Comparison of ENCODE assay signal across 7 cellular contexts in genomic region chr17:42666126-42666525, GRCh38. TPM values are rescaled to one million over a fixed set of nuclear protein-coding genes. Genes with fewer than 3 reads are reported as not detected.
DNase-seq lines count a peak whose midpoint lies in the region; ATAC-seq, FAIRE-seq and TF ChIP-seq lines count a peak whose summit lies in the region.
"Not testable (repeated sequence)": the region's sequence is repeated elsewhere in the genome, so short reads cannot be mapped to it uniquely, and the experiment has no call there.
"Had no signal": no experiment of that assay in that cellular context is flagged by ENCODE, and none has a peak within 500 bp of the region (broad histone marks: within the 10 kb centered on the region; RNA-seq: fewer than 3 reads in every experiment).

No MANE protein-coding gene starts in this region.

- TF ChIP-seq POLR2A in esophagus muscularis mucosa (IDR thresholded peaks at IDR 0.05; ENCODE audit: low read depth); upper lobe of left lung (IDR thresholded peaks at IDR 0.05): not testable (repeated sequence)

- not testable (repeated sequence) for DNase-seq in HTR-8/SVneo (ENCODE audit: insufficient read length, low spot score); ascending aorta (ENCODE audit: low spot score in 2 of 2); esophagus muscularis mucosa (ENCODE audit: extremely low spot score)
- DNase-seq in posterior vena cava (ENCODE audit: low spot score) = peak; percentile 32
- DNase-seq in upper lobe of left lung = peak in 1 of 2 donors; percentile 61

- H3K4me3 ChIP-seq in ascending aorta; esophagus muscularis mucosa; stomach smooth muscle (ENCODE audit: low read length in 2 of 2); upper lobe of left lung: not testable (repeated sequence)

- H3K9ac ChIP-seq in stomach smooth muscle (ENCODE audit: low read length in 2 of 2) = not testable (repeated sequence)

- H3K36me3 ChIP-seq in ascending aorta (peaks cover 57 to 66% of the 10 kb centered on the region in 2 donors), esophagus muscularis mucosa (peaks cover 32 to 92% (median 74%) of the 10 kb centered on the region in 4 donors), stomach smooth muscle (ENCODE audit: control insufficient read depth in 2 of 2, insufficient read depth in 2 of 2, low read length in 2 of 2) (peaks cover 34 to 47% of the 10 kb centered on the region in 2 donors), upper lobe of left lung (peaks cover 16 to 57% (median 33%) of the 10 kb centered on the region in 4 donors)

- not testable (repeated sequence) for H3K9me3 ChIP-seq in ascending aorta; esophagus muscularis mucosa; stomach smooth muscle (ENCODE audit: control insufficient read depth in 2 of 2, low read length in 2 of 2); upper lobe of left lung

- 97% methylated on average over 7 of the region's 16 CpGs for whole genome bisulfite sequencing in esophagus muscularis mucosa
- WGBS in upper lobe of left lung, 2 donors = 84 to 99% methylated on average over 8 to 9 of the region's 16 CpGs

- peak overlapping the region; percentile 79 for H3K27ac ChIP-seq in ascending aorta
- H3K27ac ChIP-seq in esophagus muscularis mucosa (replicated peaks in 1 of 4) = peak overlapping the region in 3 of 4 donors; percentile 74 to 81 (median 76)
- H3K27ac ChIP-seq in stomach smooth muscle (ENCODE audit: low read length) = peak overlapping the region; percentile 74
- peak overlapping the region in 3 of 4 donors; percentile 58 to 75 (median 70) for H3K27ac ChIP-seq in upper lobe of left lung

- not testable (repeated sequence) for ATAC-seq in upper lobe of left lung (ENCODE audit: low FRiP score in 2 of 2)

- H3K27me3 ChIP-seq in ascending aorta; esophagus muscularis mucosa; stomach smooth muscle (ENCODE audit: control insufficient read depth in 1 of 2, insufficient read depth in 2 of 2, low read length in 2 of 2); upper lobe of left lung: not testable (repeated sequence)

- TF ChIP-seq EP300 in esophagus muscularis mucosa (IDR thresholded peaks at IDR 0.05); upper lobe of left lung (IDR thresholded peaks at IDR 0.05): not testable (repeated sequence)

- intact Hi-C loops in ascending aorta (cut with DNase I); esophagus muscularis mucosa (cut with DNase I); posterior vena cava (cut with DNase I): not testable (repeated sequence)

- peaks cover 4 to 32% of the 10 kb centered on the region in 2 donors for H3K4me1 ChIP-seq in ascending aorta
- peaks cover 28 to 49% (median 46%) of the 10 kb centered on the region in 4 donors for H3K4me1 ChIP-seq in esophagus muscularis mucosa
- peaks cover 27% of the 10 kb centered on the region for H3K4me1 ChIP-seq in stomach smooth muscle (ENCODE audit: control insufficient read depth, insufficient read depth, low read length)
- peaks cover 28 to 41% (median 33%) of the 10 kb centered on the region in 4 donors for H3K4me1 ChIP-seq in upper lobe of left lung

- peak; percentile 94 for FAIRE-seq in HTR-8/SVneo (lab: Jason Lieb, UNC)

- TF ChIP-seq CTCF in ascending aorta (IDR thresholded peaks at IDR 0.05); esophagus muscularis mucosa (IDR thresholded peaks at IDR 0.05); upper lobe of left lung (IDR thresholded peaks at IDR 0.05): not testable (repeated sequence)

RNA-seq across cellular contexts. Expression of gene TUBG2, which starts 7.0 kb away (rescaled TPM):
- total RNA-seq in ascending aorta = 73.1 TPM
- 10 to 100 TPM; 25.3 to 40.2 (median 38.1) TPM for total RNA-seq in esophagus muscularis mucosa
- 10 to 100 TPM; 17.9 to 19.8 TPM for total RNA-seq in posterior vena cava
- 100 to 1,000 TPM in 1 of 6 donors, 10 to 100 TPM in 5; 12.4 to 104 (median 15.2) TPM for total RNA-seq in upper lobe of left lung

RNA-seq across cellular contexts. Expression of gene PLEKHH3, which starts 10.7 kb away (rescaled TPM):
- 105 TPM for total RNA-seq in ascending aorta
- 10 to 100 TPM; 20.3 to 41.2 (median 27.3) TPM for total RNA-seq in esophagus muscularis mucosa
- total RNA-seq in posterior vena cava = 10 to 100 TPM; 22.2 to 24.8 TPM
- total RNA-seq in upper lobe of left lung = 10 to 100 TPM; 18.4 to 93.2 (median 28.4) TPM

RNA-seq across cellular contexts. Expression of gene CCR10, which starts 15.5 kb away (rescaled TPM):
- total RNA-seq in ascending aorta = 91.2 TPM
- total RNA-seq in esophagus muscularis mucosa = 1 to 10 TPM; 2.9 to 8.4 (median 3.7) TPM
- 1 to 10 TPM; 1.7 to 2.5 TPM for total RNA-seq in posterior vena cava
- 1 to 10 TPM in 4 of 6 donors, under 1 TPM in 2; 0.30 to 2.2 (median 1.4) TPM for total RNA-seq in upper lobe of left lung
- total RNA-seq: HT-29 had no signal

RNA-seq across cellular contexts. Expression of gene CNTNAP1, which starts 16.2 kb away (rescaled TPM):
- total RNA-seq in ascending aorta (10.5 TPM), esophagus muscularis mucosa (10 to 100 TPM in 1 of 4 donors, 1 to 10 TPM in 3; 4.7 to 13.2 (median 6.2) TPM), posterior vena cava (10 to 100 TPM; 11.0 to 24.8 TPM), upper lobe of left lung (10 to 100 TPM in 1 of 6 donors, 1 to 10 TPM in 5; 1.7 to 37.7 (median 4.3) TPM)

RNA-seq across cellular contexts. Expression of gene TUBG1, which starts 56.6 kb away (rescaled TPM):
- total RNA-seq in ascending aorta = 10.5 TPM
- 10 to 100 TPM; 30.6 to 89.0 (median 55.0) TPM for total RNA-seq in esophagus muscularis mucosa
- 10 to 100 TPM; 32.9 to 39.9 TPM for total RNA-seq in posterior vena cava
- total RNA-seq in upper lobe of left lung = 10 to 100 TPM; 27.3 to 55.4 (median 31.8) TPM
